23 cellular contexts compared by ENCODE assay signal in genomic region chr4:108943371-108943770, GRCh38.
"Had no signal": no experiment of that assay in that cellular context is flagged by ENCODE, and none has a peak within 500 bp of the region (broad histone marks: within the 10 kb centered on the region; RNA-seq: fewer than 3 reads in every experiment).

No MANE protein-coding gene starts in this region.

- H3K27me3 ChIP-seq: dorsolateral prefrontal cortex, esophagus muscularis mucosa, gastrocnemius medialis, heart right ventricle, left lung had no signal

- FAIRE-seq: colon, endothelial cell of umbilical vein, islet of Langerhans, keratinocyte had no signal

- DNase-seq: dermis blood vessel endothelial cell; dorsolateral prefrontal cortex; effector CD4-positive, alpha-beta T cell; effector memory CD4-positive, alpha-beta T cell; foreskin fibroblast; foreskin melanocyte; gastrocnemius medialis; glutamatergic neuron; head of caudate nucleus; heart right ventricle; hippocampal formation; left cardiac atrium; left lung; left ventricle myocardium superior; lower lobe of right lung; mesenchymal stem cell; midbrain had no signal

- H3K36me3 ChIP-seq: esophagus muscularis mucosa, gastrocnemius medialis, heart right ventricle, left lung, lower lobe of right lung had no signal

- H3K4me1 ChIP-seq: esophagus muscularis mucosa, left lung, lower lobe of right lung had no signal

- H3K9me3 ChIP-seq: esophagus muscularis mucosa, gastrocnemius medialis, heart right ventricle, left lung, lower lobe of right lung had no signal

- ATAC-seq: gastrocnemius medialis, heart right ventricle, left cardiac atrium, left lung, left ventricle myocardium superior, lower lobe of right lung had no signal

- H3K27ac ChIP-seq: coronary artery, dorsolateral prefrontal cortex, esophagus muscularis mucosa, heart right ventricle, left lung, lower lobe of right lung had no signal

- H3K4me3 ChIP-seq: coronary artery, dorsolateral prefrontal cortex, esophagus muscularis mucosa, gastrocnemius medialis, heart right ventricle, left lung, lower lobe of right lung had no signal
